20 cellular contexts compared by ENCODE assay signal in genomic region chr10:112214335-112214941, GRCh38. TPM values are rescaled to one million over a fixed set of nuclear protein-coding genes. Genes with fewer than 3 reads are reported as not detected.
DNase-seq lines count a peak whose midpoint lies in the region; ATAC-seq and TF ChIP-seq lines count a peak whose summit lies in the region.
"Had no signal": no experiment of that assay in that cellular context is flagged by ENCODE, and none has a peak within 500 bp of the region (broad histone marks: within the 10 kb centered on the region; RNA-seq: fewer than 3 reads in every experiment).

No MANE protein-coding gene starts in this region.

- TF ChIP-seq RAD21 in liver (IDR thresholded peaks at IDR 0.05) = no peak

- no peaks in the 10 kb centered on the region for H3K4me1 Mint-ChIP-seq in activated CD4-positive, alpha-beta memory T cell treated with anti-CD3 and anti-CD28 coated beads, Interleukin-2, amount 10 ng/mL, durations not matched to agents 7 days and 5 days
- H3K4me1 Mint-ChIP-seq in stimulated activated naive B cell treated with anti-CD40 and anti-IgM and Interleukin-4, amounts not matched to agents 10 μg/mL and 1 μg/mL and 100 μg/mL, for 72 hours = peaks cover 0 to 6% of the 10 kb centered on the region in 2 donors
- H3K4me1 Mint-ChIP-seq: CD4-positive, CD25-positive, alpha-beta regulatory T cell had no signal

- H3K9me3 ChIP-seq in adipocyte (ENCODE audit: control insufficient read depth, low read length) (peaks cover under 1% of the 10 kb centered on the region), liver (ENCODE audit: control insufficient read depth in 4 of 4, low read length in 3 of 4) (no peaks in the 10 kb centered on the region)

- H3K36me3 Mint-ChIP-seq in activated CD4-positive, alpha-beta memory T cell treated with anti-CD3 and anti-CD28 coated beads, Interleukin-2, amount 10 ng/mL, durations not matched to agents 7 days and 5 days (ENCODE audit: low read depth) = no peaks in the 10 kb centered on the region
- no peaks in the 10 kb centered on the region for H3K36me3 Mint-ChIP-seq in stimulated activated naive B cell treated with anti-CD40 and anti-IgM and Interleukin-4, amounts not matched to agents 10 μg/mL and 1 μg/mL and 100 μg/mL, for 72 hours
- H3K36me3 Mint-ChIP-seq: CD4-positive, CD25-positive, alpha-beta regulatory T cell had no signal

- CTCF ChIA-PET in activated CD4-positive, alpha-beta memory T cell treated with anti-CD3 and anti-CD28 coated beads, Interleukin-2, amount 10 ng/mL, durations not matched to agents 7 days and 5 days (lab: Charles Lee) = no interaction called here

- H3K27me3 ChIP-seq in adipocyte (replicated peaks; ENCODE audit: control insufficient read depth, insufficient read depth, low read length) = no peaks in the 10 kb centered on the region
- no peaks in the 10 kb centered on the region for H3K27me3 ChIP-seq in liver (ENCODE audit: control insufficient read depth in 4 of 4, insufficient read depth in 4 of 4, low read length in 3 of 4)

- no peak overlapping the region for H3K27ac Mint-ChIP-seq in activated CD4-positive, alpha-beta memory T cell treated with anti-CD3 and anti-CD28 coated beads, Interleukin-2, amount 10 ng/mL, durations not matched to agents 7 days and 5 days
- no peak overlapping the region for H3K27ac Mint-ChIP-seq in stimulated activated naive B cell treated with anti-CD40 and anti-IgM and Interleukin-4, amounts not matched to agents 10 μg/mL and 1 μg/mL and 100 μg/mL, for 72 hours
- H3K27ac Mint-ChIP-seq: CD4-positive, CD25-positive, alpha-beta regulatory T cell; HFFc6 had no signal

- H3K9ac ChIP-seq in adipocyte (ENCODE audit: low read length) (peak overlapping the region; percentile 89), liver (ENCODE audit: low read depth in 1 of 2, low read length in 2 of 2) (peak overlapping the region; percentile 53 to 98)

- 28% methylated on average over 7 of the region's 7 CpGs for WGBS in liver

- H3K27me3 Mint-ChIP-seq in activated CD4-positive, alpha-beta memory T cell treated with anti-CD3 and anti-CD28 coated beads, Interleukin-2, amount 10 ng/mL, durations not matched to agents 7 days and 5 days = peaks cover 16% of the 10 kb centered on the region
- H3K27me3 Mint-ChIP-seq in stimulated activated naive B cell treated with anti-CD40 and anti-IgM and Interleukin-4, amounts not matched to agents 10 μg/mL and 1 μg/mL and 100 μg/mL, for 72 hours = peaks cover 13 to 27% of the 10 kb centered on the region in 2 donors

- no peak overlapping the region for H3K4me3 Mint-ChIP-seq in activated CD4-positive, alpha-beta memory T cell treated with anti-CD3 and anti-CD28 coated beads, Interleukin-2, amount 10 ng/mL, durations not matched to agents 7 days and 5 days
- no peak overlapping the region for H3K4me3 Mint-ChIP-seq in stimulated activated naive B cell treated with anti-CD40 and anti-IgM and Interleukin-4, amounts not matched to agents 10 μg/mL and 1 μg/mL and 100 μg/mL, for 72 hours
- H3K4me3 Mint-ChIP-seq: CD4-positive, CD25-positive, alpha-beta regulatory T cell; HFFc6 had no signal

- peak; percentile 63 for DNase-seq in NCI-H82 (lab: John Stamatoyannopoulos, UW)
- no peak for DNase-seq in NCI-H82 treated with DMSO at 0.1 percent for 48 hours (lab: John Stamatoyannopoulos, UW; ENCODE audit: unreplicated experiment)
- DNase-seq in adipocyte (ENCODE audit: low read depth) = no peak
- no peak for DNase-seq in activated CD4-positive, alpha-beta memory T cell treated with anti-CD3 and anti-CD28 coated beads, Interleukin-2, amount 10 ng/mL, durations not matched to agents 7 days and 5 days
- no peak for DNase-seq in stimulated activated naive B cell treated with anti-CD40 and anti-IgM and Interleukin-4, amounts not matched to agents 10 μg/mL and 1 μg/mL and 100 μg/mL, for 72 hours
- DNase-seq in NCI-H2107 treated with DMSO at 0.1 percent for 48 hours (lab: John Stamatoyannopoulos, UW; ENCODE audit: unreplicated experiment) = no peak
- DNase-seq in HuH-7.5 (ENCODE audit: low spot score) = no peak
- DNase-seq: 8988T; CD4-positive, CD25-positive, alpha-beta regulatory T cell; COR-L47; GF-D8; H7; HFFc6; NCI-H1092 treated with DMSO at 0.1 percent for 48 hours; NCI-H146; NCI-H2029 treated with DMSO at 0.1 percent for 48 hours; NCI-H446 treated with DMSO at 0.1 percent for 48 hours; NCI-H69; NK-92 treated with Interleukin-12 subunit alpha and Interleukin-12 subunit beta, amount 100 ng/mL, for 24 hours had no signal

- H3K27ac ChIP-seq in liver (ENCODE audit: low read depth in 1 of 2, low read length in 2 of 2) = peak overlapping the region; percentile 90 to 91

- no peak for TF ChIP-seq CTCF in liver (IDR thresholded peaks at IDR 0.05; ENCODE audit: low read depth, low read length, missing input control)

- POLR2A ChIA-PET in activated CD4-positive, alpha-beta memory T cell treated with anti-CD3 and anti-CD28 coated beads, Interleukin-2, amount 10 ng/mL, durations not matched to agents 7 days and 5 days (lab: Charles Lee) = no interaction called here

- H3K4me1 ChIP-seq in adipocyte (ENCODE audit: control insufficient read depth, insufficient read depth, low read length) = peaks cover 25% of the 10 kb centered on the region
- H3K4me1 ChIP-seq in liver (ENCODE audit: control insufficient read depth in 4 of 4, insufficient read depth in 4 of 4, low read length in 3 of 4) = peaks cover 4 to 82% (median 60%) of the 10 kb centered on the region in 4 donors

- H3K4me3 ChIP-seq in adipocyte (ENCODE audit: low read length) (peak overlapping the region; percentile 75), liver (ENCODE audit: low read depth in 1 of 3, low read length in 3 of 3) (peak overlapping the region; percentile 60 to 91 (median 82))

- no peak for ATAC-seq in stimulated activated naive B cell treated with anti-CD40 and anti-IgM and Interleukin-4, amounts not matched to agents 10 μg/mL and 1 μg/mL and 100 μg/mL, for 72 hours (replicated peaks)

- H3K36me3 ChIP-seq in adipocyte (ENCODE audit: control insufficient read depth, insufficient read depth, low read length, severe bottlenecking) (peaks cover 26% of the 10 kb centered on the region), liver (ENCODE audit: control insufficient read depth in 4 of 4, insufficient read depth in 3 of 4, low read depth in 1 of 4, low read length in 3 of 4) (peaks cover 0 to 4% (median 0%) of the 10 kb centered on the region in 4 donors)

- H3K9me3 Mint-ChIP-seq in activated CD4-positive, alpha-beta memory T cell treated with anti-CD3 and anti-CD28 coated beads, Interleukin-2, amount 10 ng/mL, durations not matched to agents 7 days and 5 days = no peaks in the 10 kb centered on the region
- no peaks in the 10 kb centered on the region for H3K9me3 Mint-ChIP-seq in stimulated activated naive B cell treated with anti-CD40 and anti-IgM and Interleukin-4, amounts not matched to agents 10 μg/mL and 1 μg/mL and 100 μg/mL, for 72 hours

TF ChIP-seq in liver, 16 proteins besides CTCF, POLR2A, EP300 and RAD21:
- TF ChIP-seq FOXA1 (IDR thresholded peaks at IDR 0.05) (no peak), HNF4A (conservative IDR thresholded peaks at IDR 0.05) (no peak), FOXA2 (IDR thresholded peaks at IDR 0.05) (no peak), NR2F2 (IDR thresholded peaks at IDR 0.05) (no peak), EGR1 (IDR thresholded peaks at IDR 0.05; ENCODE audit: low read depth in 2 of 2) (no peak), SP1 (IDR thresholded peaks at IDR 0.05) (no peak), MAX (IDR thresholded peaks at IDR 0.05) (no peak), HNF4G (IDR thresholded peaks at IDR 0.05) (no peak)

RNA-seq across cellular contexts. Expression of gene GPAM, which starts 30.9 kb away (rescaled TPM):
- 100 to 1,000 TPM; 157 to 214 TPM for total RNA-seq in liver
- polyA plus RNA-seq in liver = 100 to 1,000 TPM in 1 of 2 donors, 10 to 100 TPM in 1; 35.5 to 136 TPM
- 1 to 10 TPM; 3.8 to 5.5 TPM for total RNA-seq in activated CD4-positive, alpha-beta memory T cell treated with anti-CD3 and anti-CD28 coated beads, Interleukin-2, amount 10 ng/mL, durations not matched to agents 7 days and 5 days

Comparison
In these comparisons a context has a peak if more than half of its experiments do, and no peak if none do; other contexts are left out.
1. RNA of gene GPAM, which starts 30.9 kb away (total RNA-seq): 157 to 214 TPM in liver; 3.8 to 5.5 TPM in activated CD4-positive, alpha-beta memory T cell treated with anti-CD3 and anti-CD28 coated beads, Interleukin-2, amount 10 ng/mL, durations not matched to agents 7 days and 5 days; every median in the first group is over 10 times any median in the second.